ENCODE assay signal across 28 cellular contexts in the genomic region with DNA sequence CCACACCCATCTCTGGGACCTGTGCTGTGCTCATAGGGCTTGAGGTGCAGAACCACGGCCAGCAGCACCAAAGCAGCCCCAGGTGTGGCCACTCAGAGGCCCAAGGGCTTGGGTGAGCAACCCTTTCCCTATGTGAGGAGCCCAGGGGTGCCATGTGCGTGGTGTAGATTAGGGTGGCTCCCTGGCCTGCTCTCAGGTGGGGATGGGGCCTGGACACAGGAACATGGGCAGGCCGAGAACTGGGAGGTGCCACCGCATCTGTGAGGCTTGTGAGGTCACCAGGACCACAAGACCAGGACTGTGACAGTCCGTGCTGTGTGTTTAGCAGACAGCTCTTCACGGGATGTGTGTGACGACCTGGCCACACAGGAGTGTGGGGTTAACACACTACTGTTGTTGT.
DNase-seq lines count a peak whose midpoint lies in the region; ATAC-seq and TF ChIP-seq lines count a peak whose summit lies in the region.
"Had no signal": no experiment of that assay in that cellular context is flagged by ENCODE, and none has a peak within 500 bp of the region (broad histone marks: within the 10 kb centered on the region; RNA-seq: fewer than 3 reads in every experiment).

No MANE protein-coding gene starts in this region.

- H3K9me3 ChIP-seq in left ventricle myocardium inferior (replicated peaks): peaks cover 40% of the 10 kb centered on the region
- H3K9me3 ChIP-seq in ovary: peaks cover 2 to 21% of the 10 kb centered on the region in 2 donors
- peaks cover 3% of the 10 kb centered on the region for H3K9me3 ChIP-seq in aorta (ENCODE audit: control insufficient read depth, low read length)
- peaks cover 25% of the 10 kb centered on the region for H3K9me3 ChIP-seq in smooth muscle cell (replicated peaks; ENCODE audit: low read depth)

- intact Hi-C loops in left ventricle myocardium inferior (cut with micrococcal nuclease) (no loop called here), left cardiac atrium (cut with DNase I) (no loop called here), ovary (cut with DNase I) (no loop called here), aorta (cut with DNase I) (loop anchor here in 1 of 2 donors (10.0 kb wide), 1 partner anchor 59 kb away; no protein-coding TSS in a partner anchor)

- H3K79me2 ChIP-seq in smooth muscle cell (ENCODE audit: low read depth): no peaks in the 10 kb centered on the region

- H3K27ac ChIP-seq in left ventricle myocardium inferior (replicated peaks): no peak overlapping the region
- no peak overlapping the region for H3K27ac ChIP-seq in ovary
- no peak overlapping the region for H3K27ac ChIP-seq in aorta (ENCODE audit: low read depth in 1 of 2, low read length in 2 of 2)
- H3K27ac ChIP-seq in smooth muscle cell (ENCODE audit: low read depth): no peak overlapping the region
- H3K27ac ChIP-seq: BLaER1 treated with 17β-estradiol and CSF1 and Interleukin-3, amounts not matched to agents 10 nM and 100 nM; tibial nerve had no signal

- H3K36me3 ChIP-seq in left ventricle myocardium inferior: peaks cover 82% of the 10 kb centered on the region
- H3K36me3 ChIP-seq in ovary: no peaks in the 10 kb centered on the region
- peaks cover 4 to 6% of the 10 kb centered on the region in 2 donors for H3K36me3 ChIP-seq in aorta (ENCODE audit: control insufficient read depth in 1 of 2, insufficient read depth in 2 of 2, low read length in 1 of 2)
- peaks cover 16% of the 10 kb centered on the region for H3K36me3 ChIP-seq in smooth muscle cell (ENCODE audit: low read depth)

- no peak for TF ChIP-seq POLR2A in ovary (IDR thresholded peaks at IDR 0.05)

- H3F3A ChIP-seq in smooth muscle cell (ENCODE audit: low read depth): no peaks in the 10 kb centered on the region

- no peak overlapping the region for H3K4me3 ChIP-seq in left ventricle myocardium inferior
- no peak overlapping the region for H3K4me3 ChIP-seq in ovary
- no peak overlapping the region for H3K4me3 ChIP-seq in aorta (ENCODE audit: low read length in 2 of 2)
- no peak overlapping the region for H3K4me3 ChIP-seq in smooth muscle cell
- H3K4me3 ChIP-seq: tibial nerve had no signal

- DNase-seq in left ventricle myocardium inferior: peak; percentile 7
- DNase-seq in left cardiac atrium: no peak
- DNase-seq in islet precursor cell: peak; percentile 45
- peak in 3 of 5 donors; percentile 9 to 24 (median 13) for DNase-seq in ovary
- peak in 1 of 2 donors; percentile 71 for DNase-seq in aorta
- DNase-seq in iPS-NIHi7 (ENCODE audit: extremely low spot score): no peak
- no peak for DNase-seq in smooth muscle cell (lab: John Stamatoyannopoulos, UW; ENCODE audit: unreplicated experiment)
- DNase-seq: activated CD8-positive, alpha-beta T cell treated with anti-CD3 and anti-CD28 coated beads, Interleukin-2, amount 10 ng/mL, durations not matched to agents 7 days and 5 days; activated gamma-delta T cell; activated T-cell treated with anti-CD3 and anti-CD28 coated beads for 4 hours; central memory CD4-positive, alpha-beta T cell; COR-L47; dermis blood vessel endothelial cell; endodermal cell; HCEC 1CT; Karpas-422; NCI-H1417 treated with DMSO at 0.1 percent for 48 hours; NCI-H2081; NCI-H226; NCI-H69; SHP77 treated with DMSO at 0.1 percent for 48 hours; stimulated activated CD4-positive, alpha-beta T cell treated with anti-CD3 and anti-CD28 coated beads, Interleukin-4, amount 100 ng/mL, for 1 hour; T-helper 2 cell had no signal

- no peak overlapping the region for H2AFZ ChIP-seq in smooth muscle cell (ENCODE audit: low read depth)

- no peak overlapping the region for H3K4me2 ChIP-seq in smooth muscle cell
- H3K4me2 ChIP-seq: BLaER1 treated with 17β-estradiol and CSF1 and Interleukin-3, amounts not matched to agents 10 nM and 100 nM had no signal

- TF ChIP-seq CTCF in left ventricle myocardium inferior (IDR thresholded peaks at IDR 0.05; ENCODE audit: borderline replicate concordance) (no peak), ovary (IDR thresholded peaks at IDR 0.05) (no peak), smooth muscle cell (IDR thresholded peaks at IDR 0.05; ENCODE audit: borderline replicate concordance, insufficient read depth, poor library complexity, severe bottlenecking) (no peak)

- H4K20me1 ChIP-seq in smooth muscle cell (ENCODE audit: low read depth): no peaks in the 10 kb centered on the region

- no peaks in the 10 kb centered on the region for H3K27me3 ChIP-seq in left ventricle myocardium inferior (ENCODE audit: low read depth)
- H3K27me3 ChIP-seq in ovary: no peaks in the 10 kb centered on the region
- no peaks in the 10 kb centered on the region for H3K27me3 ChIP-seq in aorta (ENCODE audit: control insufficient read depth in 1 of 2, insufficient read depth in 2 of 2, low read length in 1 of 2)
- H3K27me3 ChIP-seq in smooth muscle cell (ENCODE audit: low read depth): no peaks in the 10 kb centered on the region
- H3K27me3 ChIP-seq: BLaER1 treated with 17β-estradiol and CSF1 and Interleukin-3, amounts not matched to agents 10 nM and 100 nM; tibial nerve had no signal

- no peak for TF ChIP-seq EP300 in ovary (IDR thresholded peaks at IDR 0.05)

- WGBS in ovary, 3 donors: 88 to 98% (median 97%) methylated on average over 7 of the region's 7 CpGs
- WGBS in aorta, 2 donors: 98 to 99% methylated on average over 7 of the region's 7 CpGs
- WGBS in smooth muscle cell (ENCODE audit: low lambda C conversion rate): 97% methylated on average over 7 of the region's 7 CpGs

- no peak for ATAC-seq in left cardiac atrium
- ATAC-seq in aorta (ENCODE audit: low FRiP score): peak; percentile 16
- ATAC-seq in GM21447 (IDR thresholded peaks at IDR 0.05; ENCODE audit: unreplicated experiment): no peak
- ATAC-seq: activated CD8-positive, alpha-beta T cell treated with anti-CD3 and anti-CD28 coated beads, Interleukin-2, amount 10 ng/mL, durations not matched to agents 7 days and 5 days; esophagus mucosa; right cardiac atrium had no signal

- H3K9ac ChIP-seq in smooth muscle cell (ENCODE audit: low read depth): no peak overlapping the region
- H3K9ac ChIP-seq: BLaER1 treated with 17β-estradiol and CSF1 and Interleukin-3, amounts not matched to agents 10 nM and 100 nM had no signal

- H3K4me1 ChIP-seq in left ventricle myocardium inferior (no peaks in the 10 kb centered on the region), ovary (ENCODE audit: insufficient read depth) (no peaks in the 10 kb centered on the region), aorta (ENCODE audit: control insufficient read depth in 1 of 2, insufficient read depth in 2 of 2, low read length in 2 of 2) (no peaks in the 10 kb centered on the region), smooth muscle cell (ENCODE audit: low read depth) (no peaks in the 10 kb centered on the region)
- H3K4me1 ChIP-seq: tibial nerve had no signal

Comparison
In these comparisons a context has a peak if more than half of its experiments do, and no peak if none do; other contexts are left out.
1. DNase-seq: peak in left ventricle myocardium inferior (single experiment), islet precursor cell (single experiment) and ovary (3 of 5); none in left cardiac atrium (single experiment), iPS-NIHi7 (single experiment) and smooth muscle cell (single experiment).